ENCODE assay signal across 22 cellular contexts in genomic region chr5:478982-479535, GRCh38.
"Had no signal": no experiment of that assay in that cellular context is flagged by ENCODE, and none has a peak within 500 bp of the region (broad histone marks: within the 10 kb centered on the region; RNA-seq: fewer than 3 reads in every experiment).

No MANE protein-coding gene starts in this region.

- H3K4me3 Mint-ChIP-seq: activated CD4-positive, alpha-beta memory T cell treated with anti-CD3 and anti-CD28 coated beads, Interleukin-2, amount 10 ng/mL, durations not matched to agents 7 days and 5 days; activated CD4-positive, alpha-beta T cell treated with anti-CD3 and anti-CD28 coated beads for 36 hours; activated naive CD4-positive, alpha-beta T cell treated with anti-CD3 and anti-CD28 coated beads, Interleukin-2, amount 10 ng/mL, durations not matched to agents 7 days and 5 days; activated naive CD8-positive, alpha-beta T cell treated with anti-CD3 and anti-CD28 coated beads for 36 hours; T-cell had no signal

- H3K27ac ChIP-seq: brain microvascular endothelial cell, cardiac muscle cell, SK-N-MC, WERI-Rb-1 had no signal

- ATAC-seq: activated CD4-positive, alpha-beta T cell treated with anti-CD3 and anti-CD28 coated beads for 36 hours; Right ventricle myocardium inferior; T-cell had no signal

- DNase-seq: activated CD4-positive, alpha-beta memory T cell treated with anti-CD3 and anti-CD28 coated beads, Interleukin-2, amount 10 ng/mL, durations not matched to agents 7 days and 5 days; activated CD4-positive, alpha-beta T cell treated with anti-CD3 and anti-CD28 coated beads for 36 hours; activated CD4-positive, alpha-beta T cell treated with anti-CD3 and anti-CD28 coated beads, Interleukin-2, amount 50 U/mL, for 1 hour; activated gamma-delta T cell treated with Interleukin-2 at 50 U/mL for 16 hours; activated naive CD4-positive, alpha-beta T cell treated with anti-CD3 and anti-CD28 coated beads, Interleukin-2, amount 10 ng/mL, durations not matched to agents 7 days and 5 days; activated naive CD8-positive, alpha-beta T cell treated with anti-CD3 and anti-CD28 coated beads for 36 hours; activated T-cell treated with anti-CD3 and anti-CD28 coated beads for 4 hours; activated T-cell treated with anti-CD3 and anti-CD28 coated beads, Interleukin-2, amount 50 U/mL, for 48 hours; brain microvascular endothelial cell; cerebellar nuclear complex; Kasumi-1; NCI-H1694 treated with DMSO at 0.1 percent for 48 hours; NCI-H2029 treated with DMSO at 0.1 percent for 48 hours; NCI-H345; NCI-H510A; T-cell; T-helper 2 cell; WERI-Rb-1 had no signal

- H3K4me3 ChIP-seq: cardiac muscle cell, SK-N-MC had no signal

- H3K36me3 Mint-ChIP-seq: activated naive CD4-positive, alpha-beta T cell treated with anti-CD3 and anti-CD28 coated beads, Interleukin-2, amount 10 ng/mL, durations not matched to agents 7 days and 5 days; T-cell had no signal

- H3K27ac Mint-ChIP-seq: activated CD4-positive, alpha-beta memory T cell treated with anti-CD3 and anti-CD28 coated beads, Interleukin-2, amount 10 ng/mL, durations not matched to agents 7 days and 5 days; activated CD4-positive, alpha-beta T cell treated with anti-CD3 and anti-CD28 coated beads for 36 hours; activated naive CD4-positive, alpha-beta T cell treated with anti-CD3 and anti-CD28 coated beads, Interleukin-2, amount 10 ng/mL, durations not matched to agents 7 days and 5 days; activated naive CD8-positive, alpha-beta T cell treated with anti-CD3 and anti-CD28 coated beads for 36 hours; activated T-helper 2 cell treated with anti-CD3 and anti-CD28 coated beads, Interferon-gamma antibody, Interleukin-2, Interleukin-4, amounts not matched to agents 10 μg/mL and 5 μg/mL and 100 μg/mL, durations not matched to agents 14 hours and 24 hours and 36 hours; T-cell had no signal

- H3K9me3 Mint-ChIP-seq: activated CD4-positive, alpha-beta memory T cell treated with anti-CD3 and anti-CD28 coated beads, Interleukin-2, amount 10 ng/mL, durations not matched to agents 7 days and 5 days; activated naive CD4-positive, alpha-beta T cell treated with anti-CD3 and anti-CD28 coated beads, Interleukin-2, amount 10 ng/mL, durations not matched to agents 7 days and 5 days; activated naive CD8-positive, alpha-beta T cell treated with anti-CD3 and anti-CD28 coated beads for 36 hours; activated T-helper 2 cell treated with anti-CD3 and anti-CD28 coated beads, Interferon-gamma antibody, Interleukin-2, Interleukin-4, amounts not matched to agents 10 μg/mL and 5 μg/mL and 100 μg/mL, durations not matched to agents 14 hours and 24 hours and 36 hours; T-cell had no signal
